Comparison of ENCODE assay signal across 10 cellular contexts in the genomic region with DNA sequence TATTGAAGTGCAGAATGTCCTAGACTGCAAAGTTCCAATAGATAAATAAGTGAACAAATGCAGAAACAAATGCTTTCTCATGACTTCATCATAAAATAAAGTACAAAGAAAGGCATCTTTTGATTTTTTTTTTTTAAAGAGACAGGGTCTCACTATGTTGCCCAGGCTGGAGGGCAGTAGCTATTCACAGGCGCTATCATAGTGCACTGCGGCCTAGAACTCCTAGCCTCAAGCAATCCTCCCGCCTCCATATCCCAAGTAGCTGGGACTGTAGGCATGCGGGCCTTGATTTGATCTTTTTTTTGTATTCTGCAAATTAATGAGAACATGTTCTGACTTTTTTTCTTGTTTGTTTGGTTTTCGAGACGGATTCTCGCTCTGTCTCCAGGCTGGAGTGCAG. TPM values are rescaled to one million over a fixed set of nuclear protein-coding genes. Genes with fewer than 3 reads are reported as not detected.
DNase-seq lines count a peak whose midpoint lies in the region; TF ChIP-seq lines count a peak whose summit lies in the region.
"Had no signal": no experiment of that assay in that cellular context is flagged by ENCODE, and none has a peak within 500 bp of the region (broad histone marks: within the 10 kb centered on the region; RNA-seq: fewer than 3 reads in every experiment).

No MANE protein-coding gene starts in this region.

- H3K27me3 Mint-ChIP-seq in CD4-positive, alpha-beta memory T cell: no peaks in the 10 kb centered on the region
- no peaks in the 10 kb centered on the region for H3K27me3 Mint-ChIP-seq in neural crest cell (ENCODE audit: low read depth)

- H3K4me1 ChIP-seq in CD4-positive, alpha-beta memory T cell (ENCODE audit: insufficient read depth, low read length): peaks cover 64% of the 10 kb centered on the region
- H3K4me1 ChIP-seq in HUES6 (ENCODE audit: control insufficient read depth, insufficient read depth, low read length): 0 out of 2 replicates have a peak, but pooled peaks cover 3% of the 10 kb centered on the region
- no peaks in the 10 kb centered on the region for H3K4me1 ChIP-seq in mammary epithelial cell (ENCODE audit: insufficient read depth, low read length)

- H3K9ac ChIP-seq in HUES6 (ENCODE audit: low read length) (no peak overlapping the region), mammary epithelial cell (ENCODE audit: insufficient read depth, low read length) (no peak overlapping the region)

- no TSS peak for BruUV-seq in mammary epithelial cell (replicated peaks; lab: Mats Ljungman, UMichigan)

- no peaks in the 10 kb centered on the region for H3K9me3 Mint-ChIP-seq in CD4-positive, alpha-beta memory T cell
- no peaks in the 10 kb centered on the region for H3K9me3 Mint-ChIP-seq in neural crest cell

- H3K27me3 ChIP-seq in CD4-positive, alpha-beta memory T cell (ENCODE audit: insufficient read depth, low read length): no peaks in the 10 kb centered on the region
- no peaks in the 10 kb centered on the region for H3K27me3 ChIP-seq in HUES6 (ENCODE audit: control insufficient read depth, insufficient read depth, low read length)
- no peaks in the 10 kb centered on the region for H3K27me3 ChIP-seq in mammary epithelial cell (ENCODE audit: insufficient read depth, low read length)
- no peaks in the 10 kb centered on the region for H3K27me3 ChIP-seq in H7 (ENCODE audit: control insufficient read depth, insufficient read depth, low read length)

- peak overlapping the region; percentile 48 to 97 (median 73) for H3K4me3 Mint-ChIP-seq in CD4-positive, alpha-beta memory T cell
- H3K4me3 Mint-ChIP-seq in neural crest cell: peak overlapping the region; percentile 86

- in situ Hi-C loops in mammary epithelial cell (cut with MboI; ENCODE audit: low sequenced_read_pairs in 2 of 2): no loop called here

- no peak overlapping the region for H2AFZ ChIP-seq in mammary epithelial cell (ENCODE audit: low read depth, low read length)

- peaks cover 5% of the 10 kb centered on the region for H3K36me3 ChIP-seq in CD4-positive, alpha-beta memory T cell (ENCODE audit: insufficient read depth, low read length)
- H3K36me3 ChIP-seq in HUES6 (ENCODE audit: control insufficient read depth, insufficient read depth, low read length) (peaks cover 8% of the 10 kb centered on the region), mammary epithelial cell (ENCODE audit: insufficient read depth, low read length) (peaks cover 1% of the 10 kb centered on the region), H7 (replicated peaks; ENCODE audit: control insufficient read depth, insufficient read depth, low read length) (no peaks in the 10 kb centered on the region)

- peaks cover 4 to 36% of the 10 kb centered on the region in 2 donors for H3K36me3 Mint-ChIP-seq in CD4-positive, alpha-beta memory T cell
- no peaks in the 10 kb centered on the region for H3K36me3 Mint-ChIP-seq in neural crest cell (ENCODE audit: low read depth)

- CTCF ChIA-PET in CD4-positive, alpha-beta memory T cell (lab: Charles Lee; ENCODE audit: partially characterized antibody): interaction anchor here (1.1 kb wide), 1 partner anchor 9 kb away, joined by 3 read pairs; no protein-coding TSS in a partner anchor
- CTCF ChIA-PET in mammary epithelial cell (lab: Charles Lee; ENCODE audit: low non-redundant PET): no interaction called here

- intact Hi-C loops in CD4-positive, alpha-beta memory T cell (cut with micrococcal nuclease): loop anchor here (1.0 to 5.0 kb wide), 3 partner anchors 8 to 172 kb away; a partner anchor contains a TSS
- intact Hi-C loops in mammary epithelial cell (cut with micrococcal nuclease): no loop called here

- dilution Hi-C loops in mammary epithelial cell (cut with HindIII; ENCODE audit: low sequenced_read_pairs): loop anchor here (5.0 kb wide), 2 partner anchors 47 to 68 kb away; a partner anchor contains a TSS

- H3K9me3 ChIP-seq in CD4-positive, alpha-beta memory T cell (ENCODE audit: control insufficient read depth in 1 of 2, low read length in 2 of 2): no peaks in the 10 kb centered on the region
- no peaks in the 10 kb centered on the region for H3K9me3 ChIP-seq in HUES6 (ENCODE audit: control insufficient read depth, insufficient read depth, low read depth, low read length)
- no peaks in the 10 kb centered on the region for H3K9me3 ChIP-seq in mammary epithelial cell (replicated peaks; ENCODE audit: insufficient read depth, low read length)

- POLR2A ChIA-PET in CD4-positive, alpha-beta memory T cell (lab: Charles Lee; ENCODE audit: partially characterized antibody): no interaction called here

- peaks cover 72% of the 10 kb centered on the region for H3K79me2 ChIP-seq in mammary epithelial cell (ENCODE audit: insufficient read depth, low read length)

- no peak for DNase-seq in CD4-positive, alpha-beta memory T cell
- DNase-seq in mammary epithelial cell: no peak
- DNase-seq in neural crest cell (ENCODE audit: low read depth, low spot score): no peak
- DNase-seq in H7: no peak
- DNase-seq in NCI-H187 (lab: John Stamatoyannopoulos, UW): no peak
- no peak for DNase-seq in HuH-7.5 (ENCODE audit: low spot score)
- DNase-seq: hippocampal formation, NCI-H2171 treated with DMSO at 0.1 percent for 48 hours, nucleus accumbens had no signal

- TF ChIP-seq CTCF in mammary epithelial cell (conservative IDR thresholded peaks at IDR 0.05 in 1 of 2, IDR thresholded peaks at IDR 0.05 in 1 of 2; ENCODE audit: extremely low read depth in 1 of 2, insufficient read depth in 1 of 2, low read depth in 1 of 2, low read length in 2 of 2) (no peak), neural crest cell (conservative IDR thresholded peaks at IDR 0.05) (no peak)

- peak overlapping the region; percentile 80 for H3K4me2 ChIP-seq in mammary epithelial cell (ENCODE audit: insufficient read depth, low read depth, low read length)

- 79% methylated on average over 7 of the region's 7 CpGs for WGBS in mammary epithelial cell (ENCODE audit: low coverage, missing lambda C conversion rate)

- H3K27ac Mint-ChIP-seq in CD4-positive, alpha-beta memory T cell: peak overlapping the region in 4 of 7 donors; percentile 31 to 78 (median 54)
- peak overlapping the region; percentile 43 for H3K27ac Mint-ChIP-seq in neural crest cell (ENCODE audit: unreplicated experiment)

- H3K4me3 ChIP-seq in CD4-positive, alpha-beta memory T cell (ENCODE audit: low read length in 2 of 2): no peak overlapping the region
- H3K4me3 ChIP-seq in HUES6 (ENCODE audit: low read depth, low read length): peak overlapping the region; percentile 98; the same call in 1 of the 2 replicates
- H3K4me3 ChIP-seq in mammary epithelial cell (replicated peaks in 1 of 3; ENCODE audit: insufficient read depth in 1 of 3, low read depth in 2 of 3, low read length in 3 of 3): peak overlapping the region in 1 of 3 experiments; percentile 100
- no peak overlapping the region for H3K4me3 ChIP-seq in H7 (ENCODE audit: insufficient read depth, low read depth, low read length)

- peak overlapping the region; percentile 16 for H3K27ac ChIP-seq in CD4-positive, alpha-beta memory T cell (ENCODE audit: low read depth, low read length)
- no peak overlapping the region for H3K27ac ChIP-seq in HUES6 (ENCODE audit: low read depth, low read length)
- no peak overlapping the region for H3K27ac ChIP-seq in mammary epithelial cell (ENCODE audit: insufficient read depth, low read depth, low read length)

- H3K4me1 Mint-ChIP-seq in CD4-positive, alpha-beta memory T cell: peaks cover 44 to 70% (median 57%) of the 10 kb centered on the region in 4 donors
- H3K4me1 Mint-ChIP-seq in neural crest cell: peaks cover 42% of the 10 kb centered on the region

- H4K20me1 ChIP-seq in mammary epithelial cell (ENCODE audit: insufficient read depth, low read length): no peaks in the 10 kb centered on the region

RNA-seq across cellular contexts. Expression of a gene that starts 2.4 kb away (rescaled TPM):
- 100 to 1,000 TPM; 133 to 134 TPM for total RNA-seq in CD4-positive, alpha-beta memory T cell
- polyA plus RNA-seq in CD4-positive, alpha-beta memory T cell: 100 to 1,000 TPM; 157 to 168 TPM
- total RNA-seq in mammary epithelial cell: 100 to 1,000 TPM; 115 to 155 TPM
- polyA plus RNA-seq in mammary epithelial cell: 181 TPM
- polyA minus RNA-seq in mammary epithelial cell: 114 TPM
- 122 and 128 TPM in 2 replicates for total RNA-seq in neural crest cell
- 136 and 152 TPM in 2 replicates for total RNA-seq in H7 (2014; rRNA removed; shearing (Covaris generic))

RNA-seq across cellular contexts. Expression of a gene that starts 8.9 kb away (rescaled TPM):
- total RNA-seq in CD4-positive, alpha-beta memory T cell: 10 to 100 TPM; 12.1 to 14.9 TPM
- polyA plus RNA-seq in CD4-positive, alpha-beta memory T cell: 1 to 10 TPM; 5.7 to 5.9 TPM
- 10 to 100 TPM; 21.6 to 24.3 TPM for total RNA-seq in mammary epithelial cell
- 27.1 TPM for polyA plus RNA-seq in mammary epithelial cell
- polyA minus RNA-seq in mammary epithelial cell: 35.2 TPM
- 24.2 and 24.4 TPM in 2 replicates for total RNA-seq in neural crest cell
- total RNA-seq in H7 (2014; rRNA removed; shearing (Covaris generic)): 3.9 and 8.9 TPM in 2 replicates

RNA-seq across cellular contexts. Expression of a gene that starts 32.8 kb away (rescaled TPM):
- total RNA-seq in CD4-positive, alpha-beta memory T cell: 1 to 10 TPM; 3.0 to 3.9 TPM
- polyA plus RNA-seq in CD4-positive, alpha-beta memory T cell: 1 to 10 TPM in 1 of 2 donors, under 1 TPM in 1; 0.34 to 1.2 TPM
- 100 to 1,000 TPM in 1 of 2 donors, 10 to 100 TPM in 1; 62.8 to 198 TPM for total RNA-seq in mammary epithelial cell
- polyA plus RNA-seq in mammary epithelial cell: 54.1 TPM
- 101 TPM for polyA minus RNA-seq in mammary epithelial cell
- total RNA-seq in neural crest cell: 108 and 120 TPM in 2 replicates
- total RNA-seq in H7 (2014; rRNA removed; shearing (Covaris generic)): 48.7 and 55.0 TPM in 2 replicates

RNA-seq across cellular contexts. Expression of a gene that starts 43.6 kb away (rescaled TPM):
- 10 to 100 TPM; 19.5 to 20.0 TPM for total RNA-seq in CD4-positive, alpha-beta memory T cell
- polyA plus RNA-seq in CD4-positive, alpha-beta memory T cell: 10 to 100 TPM; 16.5 to 26.5 TPM
- total RNA-seq in mammary epithelial cell (10 to 100 TPM; 17.2 to 46.8 TPM), neural crest cell (27.6 and 28.6 TPM in 2 replicates)
- polyA plus RNA-seq in mammary epithelial cell: 16.9 TPM
- 14.8 TPM for polyA minus RNA-seq in mammary epithelial cell
- total RNA-seq in H7 (2014; rRNA removed; shearing (Covaris generic)): 17.5 and 23.5 TPM in 2 replicates

RNA-seq across cellular contexts. Expression of a gene that starts 47.4 kb away (rescaled TPM):
- 1 to 10 TPM; 1.1 to 1.2 TPM for total RNA-seq in CD4-positive, alpha-beta memory T cell
- polyA plus RNA-seq in CD4-positive, alpha-beta memory T cell: under 1 TPM; 0.39 to 0.49 TPM
- 1 to 10 TPM in 1 of 2 donors, under 1 TPM in 1; 0.85 to 2.3 TPM for total RNA-seq in mammary epithelial cell
- polyA plus RNA-seq in mammary epithelial cell: not detected
- not detected for polyA minus RNA-seq in mammary epithelial cell
- total RNA-seq in neural crest cell: 1.1 and 1.2 TPM in 2 replicates
- not detected in 2 replicates for total RNA-seq in H7 (2014; rRNA removed; shearing (Covaris generic))

Comparison
In these comparisons a context has a peak if more than half of its experiments do, and no peak if none do; other contexts are left out.
1. RNA of a gene that starts 32.8 kb away (total RNA-seq): 62.8 to 198 TPM in mammary epithelial cell, 108 to 120 TPM in neural crest cell and 48.7 to 55.0 TPM in H7; 3.0 to 3.9 TPM in CD4-positive, alpha-beta memory T cell; every median in the first group is over 10 times any median in the second.